ENCODE assay signal across 3 cellular contexts in genomic region chr14:24425704-24426103, GRCh38.
TF ChIP-seq lines count a peak whose summit lies in the region.

No MANE protein-coding gene starts in this region.

TF ChIP-seq in SK-N-SH, 30 proteins besides CTCF, POLR2A, EP300 and RAD21:
- no peak for TF ChIP-seq NRF1 (IDR thresholded peaks at IDR 0.05; ENCODE audit: low read depth, low read length)
- no peak for TF ChIP-seq RXRA (IDR thresholded peaks at IDR 0.05; ENCODE audit: borderline replicate concordance, low read depth)
- TF ChIP-seq FOXM1 (IDR thresholded peaks at IDR 0.05; ENCODE audit: low read depth) = no peak
- no peak for TF ChIP-seq USF1 (IDR thresholded peaks at IDR 0.05; ENCODE audit: borderline replicate concordance, low read depth)
- peak; percentile 85 for TF ChIP-seq NFIC (IDR thresholded peaks at IDR 0.05; ENCODE audit: borderline replicate concordance)

TF ChIP-seq in SK-N-SH treated with all-trans-retinoic acid at 6 μM for 48 hours, 23 proteins besides CTCF, POLR2A, EP300 and RAD21:
- TF ChIP-seq CREB5 (CRISPR knock-in tag; IDR thresholded peaks at IDR 0.05; ENCODE audit: low read depth) (no peak), OSR1 (CRISPR knock-in tag; IDR thresholded peaks at IDR 0.05) (no peak), RARB (CRISPR knock-in tag; IDR thresholded peaks at IDR 0.05) (no peak), POU6F1 (CRISPR knock-in tag; IDR thresholded peaks at IDR 0.05; ENCODE audit: borderline replicate concordance, low read depth) (no peak), GLIS3 (CRISPR knock-in tag; IDR thresholded peaks at IDR 0.05) (no peak), ZFP30 (CRISPR knock-in tag; IDR thresholded peaks at IDR 0.05) (no peak), ZNF70 (CRISPR knock-in tag; IDR thresholded peaks at IDR 0.05) (no peak), CSRNP3 (CRISPR knock-in tag; IDR thresholded peaks at IDR 0.05) (no peak), ZNF565 (CRISPR knock-in tag; conservative IDR thresholded peaks at IDR 0.05; ENCODE audit: low read depth) (no peak), PATZ1 (CRISPR knock-in tag; IDR thresholded peaks at IDR 0.05; ENCODE audit: borderline replicate concordance) (no peak), ESRRG (CRISPR knock-in tag; IDR thresholded peaks at IDR 0.05) (no peak), ZC3H10 (CRISPR knock-in tag; IDR thresholded peaks at IDR 0.05) (no peak), CSDC2 (CRISPR knock-in tag; IDR thresholded peaks at IDR 0.05) (no peak), SNAI2 (CRISPR knock-in tag; IDR thresholded peaks at IDR 0.05) (no peak), ISL1 (CRISPR knock-in tag; IDR thresholded peaks at IDR 0.05) (no peak), TOX (CRISPR knock-in tag; IDR thresholded peaks at IDR 0.05; ENCODE audit: borderline replicate concordance) (no peak)

TF ChIP-seq in K562, 482 proteins besides CTCF, POLR2A, EP300 and RAD21 (continues in another document):
- peak; percentile 52 for TF ChIP-seq STAT5A (IDR thresholded peaks at IDR 0.05; ENCODE audit: borderline replicate concordance, low read length)
- peak; percentile 20; the same call in 1 of the 2 replicates for TF ChIP-seq TCF3 (CRISPR knock-in tag; IDR thresholded peaks at IDR 0.05)
- TF ChIP-seq ATF3 (IDR thresholded peaks at IDR 0.05) = 0 out of 2 replicates have a peak, but pooled peaks have one; percentile 4
- TF ChIP-seq ATF3 (CRISPR knock-in tag; conservative IDR thresholded peaks at IDR 0.05) = no peak
- TF ChIP-seq TRIM24 (IDR thresholded peaks at IDR 0.05) = peak in 1 of 2 experiments; percentile 65; a peak in 2 of 4 replicates
- TF ChIP-seq MNT (conservative IDR thresholded peaks at IDR 0.05) = 0 out of 4 replicates have a peak, but pooled peaks of 1 of the 2 experiments have one; percentile 35
- peak; percentile 59; the same call in 1 of the 2 replicates for TF ChIP-seq DPF2 (IDR thresholded peaks at IDR 0.05)
- no peak for TF ChIP-seq MAFG (tag; conservative IDR thresholded peaks at IDR 0.05)
- no peak for TF ChIP-seq E2F8 (IDR thresholded peaks at IDR 0.05; ENCODE audit: low read depth, partially characterized antibody)
- TF ChIP-seq EP400 (IDR thresholded peaks at IDR 0.05) = peak; percentile 40; the same call in 1 of the 2 replicates
- no peak for TF ChIP-seq POLR3G (IDR thresholded peaks at IDR 0.05; ENCODE audit: extremely low read depth, insufficient read length, insufficient replicate concordance)
- TF ChIP-seq MEIS2 (IDR thresholded peaks at IDR 0.05; ENCODE audit: partially characterized antibody) = peak; percentile 58
- 0 out of 2 replicates have a peak, but pooled peaks have one; percentile 30 for TF ChIP-seq ZNF316 (IDR thresholded peaks at IDR 0.05)
- peak; percentile 15 for TF ChIP-seq TAF9B (IDR thresholded peaks at IDR 0.05; ENCODE audit: partially characterized antibody)
- peak; percentile 40; the same call in 1 of the 2 replicates for TF ChIP-seq CBFA2T3 (IDR thresholded peaks at IDR 0.05)
- no peak for TF ChIP-seq NCOA4 (IDR thresholded peaks at IDR 0.05; ENCODE audit: partially characterized antibody)
- no peak for TF ChIP-seq SMARCC2 (IDR thresholded peaks at IDR 0.05; ENCODE audit: low read depth)
- no peak for TF ChIP-seq FOXP1 (CRISPR knock-in tag; IDR thresholded peaks at IDR 0.05)
- TF ChIP-seq PCBP2 (IDR thresholded peaks at IDR 0.05; ENCODE audit: low read depth, low read length, poor library complexity, severe bottlenecking) = no peak
- peak; percentile 38; the same call in 1 of the 2 replicates for TF ChIP-seq VEZF1 (CRISPR knock-in tag; IDR thresholded peaks at IDR 0.05)
- TF ChIP-seq C11orf30 (IDR thresholded peaks at IDR 0.05; ENCODE audit: low read depth) = peak; percentile 26; the same call in 1 of the 2 replicates
- TF ChIP-seq POLR2H (tag; IDR thresholded peaks at IDR 0.05; ENCODE audit: low read depth) = 0 out of 2 replicates have a peak, but pooled peaks have one; percentile 16
- TF ChIP-seq NFIX (CRISPR knock-in tag; IDR thresholded peaks at IDR 0.05; ENCODE audit: low read depth) = peak; percentile 100
- peak; percentile 34; the same call in 1 of the 2 replicates for TF ChIP-seq CEBPB (tag; IDR thresholded peaks at IDR 0.05)
- TF ChIP-seq ZFP1 (CRISPR knock-in tag; IDR thresholded peaks at IDR 0.05) = no peak
- no peak for TF ChIP-seq POLR2AphosphoS2 (IDR thresholded peaks at IDR 0.05; ENCODE audit: low read length)
- peak; percentile 72 for TF ChIP-seq ARID1B (IDR thresholded peaks at IDR 0.05)
- TF ChIP-seq ELF2 (CRISPR knock-in tag; IDR thresholded peaks at IDR 0.05) = 0 out of 2 replicates have a peak, but pooled peaks have one; percentile 26
- TF ChIP-seq GTF2F1 (IDR thresholded peaks at IDR 0.05; ENCODE audit: low read depth, low read length) = 0 out of 2 replicates have a peak, but pooled peaks have one; percentile 43
- TF ChIP-seq GATAD2B (IDR thresholded peaks at IDR 0.05; ENCODE audit: borderline replicate concordance) = 0 out of 2 replicates have a peak, but pooled peaks have one; percentile 58
- 0 out of 2 replicates have a peak, but pooled peaks have one; percentile 37 for TF ChIP-seq MXI1 (IDR thresholded peaks at IDR 0.05; ENCODE audit: low read depth, low read length)
- 0 out of 2 replicates have a peak, but pooled peaks have one; percentile 31 for TF ChIP-seq TAL1 (IDR thresholded peaks at IDR 0.05)
- TF ChIP-seq NCOA2 (IDR thresholded peaks at IDR 0.05; ENCODE audit: partially characterized antibody in 2 of 2) = peak in 1 of 2 experiments; percentile 93
- peak; percentile 70 for TF ChIP-seq SOX6 (IDR thresholded peaks at IDR 0.05)
- TF ChIP-seq SMAD1 (IDR thresholded peaks at IDR 0.05; ENCODE audit: low read depth, low read length, partially characterized antibody) = peak; percentile 100
- no peak for TF ChIP-seq MLX (CRISPR knock-in tag; conservative IDR thresholded peaks at IDR 0.05)
- TF ChIP-seq E2F4 (CRISPR knock-in tag; IDR thresholded peaks at IDR 0.05; ENCODE audit: low read depth) = no peak
- no peak for TF ChIP-seq ZBTB5 (IDR thresholded peaks at IDR 0.05)
- no peak for TF ChIP-seq TEAD1 (CRISPR knock-in tag; IDR thresholded peaks at IDR 0.05)
- TF ChIP-seq JUND (IDR thresholded peaks at IDR 0.05; ENCODE audit: borderline replicate concordance, low read depth, low read length) = 0 out of 2 replicates have a peak, but pooled peaks have one; percentile 1
- TF ChIP-seq JUND (tag; IDR thresholded peaks at IDR 0.05; ENCODE audit: borderline replicate concordance, low read depth, low read length) = no peak
- peak; percentile 27; the same call in 1 of the 2 replicates for TF ChIP-seq NCOR1 (IDR thresholded peaks at IDR 0.05)
- peak; percentile 100 for TF ChIP-seq NFIC (IDR thresholded peaks at IDR 0.05)
- peak; percentile 69 for TF ChIP-seq SMARCA4 (IDR thresholded peaks at IDR 0.05)
